Comparison of ENCODE assay signal across 21 cellular contexts in the genomic region with DNA sequence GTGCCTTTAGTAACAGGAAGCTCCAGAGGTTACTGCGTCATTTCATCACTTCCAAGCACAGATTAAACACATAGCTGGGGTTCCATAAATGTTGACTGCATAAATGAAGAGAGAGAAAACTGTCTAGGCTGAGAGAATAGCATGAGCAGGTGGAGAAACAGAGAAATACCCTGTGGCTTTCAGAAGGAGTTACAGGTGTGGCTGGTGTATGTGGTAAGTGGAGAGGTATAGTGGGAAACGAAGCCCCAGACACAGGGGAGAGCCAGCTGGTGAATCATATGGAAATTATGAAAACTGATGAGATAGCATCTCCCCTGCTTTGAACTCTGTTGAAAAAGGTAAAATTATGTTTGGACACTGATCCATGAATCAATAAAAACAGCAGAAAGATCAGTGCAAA.
A peak's percentile ranks its signal among the peaks of the same experiment; 100 is the strongest.
DNase-seq lines count a peak whose midpoint lies in the region; TF ChIP-seq lines count a peak whose summit lies in the region.
"Had no signal": no experiment of that assay in that cellular context is flagged by ENCODE, and none has a peak within 500 bp of the region (broad histone marks: within the 10 kb centered on the region; RNA-seq: fewer than 3 reads in every experiment).

No MANE protein-coding gene starts in this region.

- H3K9me2 ChIP-seq in OCI-LY1 (ENCODE audit: low read depth, low read length), result no peaks in the 10 kb centered on the region
- H3K9me2 ChIP-seq: SK-N-SH had no signal

- H3K9me3 ChIP-seq in OCI-LY1 (ENCODE audit: low read length), result no peaks in the 10 kb centered on the region
- H3K9me3 ChIP-seq: Peyer's patch, SK-N-SH had no signal

- no peaks in the 10 kb centered on the region for H3F3A ChIP-seq in OCI-LY1 (ENCODE audit: insufficient read depth, low read length)

- peak; percentile 15 for DNase-seq in NCI-H1105 treated with DMSO at 0.1 percent for 48 hours (lab: John Stamatoyannopoulos, UW)
- no peak for DNase-seq in NCI-H1105 (lab: John Stamatoyannopoulos, UW)
- peak; percentile 42 for DNase-seq in NCI-H345 treated with DMSO at 0.1 percent for 48 hours (lab: John Stamatoyannopoulos, UW; ENCODE audit: unreplicated experiment)
- no peak for DNase-seq in putamen (ENCODE audit: low spot score)
- DNase-seq in medulla oblongata (ENCODE audit: extremely low spot score), result no peak
- DNase-seq: Calu3, H9, NCI-H1436, NCI-H187 treated with DMSO at 0.1 percent for 48 hours, NCI-H2171, NCI-H226, NCI-H774, OCI-M1, Peyer's patch, SK-N-SH, T-helper 17 cell, T1000 had no signal

- H3K4me2 ChIP-seq in KMS-11, result peak overlapping the region; percentile 67
- peak overlapping the region; percentile 29; the same call in 1 of the 2 replicates for H3K4me2 ChIP-seq in OCI-LY1 (ENCODE audit: low read length)
- H3K4me2 ChIP-seq: GM23338, SK-N-SH had no signal

- no peaks in the 10 kb centered on the region for H3K27me3 ChIP-seq in KMS-11 (ENCODE audit: insufficient read depth, low read depth)
- H3K27me3 ChIP-seq in OCI-LY1 (ENCODE audit: insufficient read depth, low read length), result no peaks in the 10 kb centered on the region
- H3K27me3 ChIP-seq: Peyer's patch had no signal

- H3K79me2 ChIP-seq in KMS-11 (ENCODE audit: insufficient read depth, low read depth), result no peaks in the 10 kb centered on the region
- no peaks in the 10 kb centered on the region for H3K79me2 ChIP-seq in OCI-LY1 (ENCODE audit: insufficient read depth, low read length)

- H2AFZ ChIP-seq in KMS-11 (ENCODE audit: low read depth) (peak overlapping the region; percentile 38; the same call in 1 of the 2 replicates), OCI-LY1 (ENCODE audit: low read length) (no peak overlapping the region)

- H3K9ac ChIP-seq in KMS-11, result no peak overlapping the region; the same call in 1 of the 2 replicates
- no peak overlapping the region for H3K9ac ChIP-seq in OCI-LY1 (ENCODE audit: low read length)
- H3K9ac ChIP-seq: SK-N-SH had no signal

- no peak for TF ChIP-seq CTCF in KMS-11 (conservative IDR thresholded peaks at IDR 0.05; ENCODE audit: low read depth, low read length)
- no peak for TF ChIP-seq CTCF in OCI-LY1 (IDR thresholded peaks at IDR 0.05; ENCODE audit: low read length)

- H3K4me3 ChIP-seq in KMS-11 (IDR thresholded peaks at IDR 0.05; ENCODE audit: insufficient read depth, low read depth, low read length) (peak overlapping the region; percentile 54), OCI-LY1 (ENCODE audit: low read depth, low read length, poor library complexity, severe bottlenecking) (no peak overlapping the region)
- H3K4me3 ChIP-seq: GM23338, K562, Peyer's patch had no signal

- H3K4me1 ChIP-seq in KMS-11 (ENCODE audit: low read depth, poor library complexity, severe bottlenecking) (peaks cover 49% of the 10 kb centered on the region), OCI-LY1 (ENCODE audit: insufficient read depth, low read length, severe bottlenecking) (peaks cover 76% of the 10 kb centered on the region)
- H3K4me1 ChIP-seq: Peyer's patch had no signal

- H3K36me3 ChIP-seq in KMS-11 (ENCODE audit: insufficient read depth) (no peaks in the 10 kb centered on the region), OCI-LY1 (ENCODE audit: insufficient read depth, low read length) (no peaks in the 10 kb centered on the region)
- H3K36me3 ChIP-seq: Peyer's patch had no signal

- H4K20me1 ChIP-seq in KMS-11 (ENCODE audit: insufficient read depth) (no peaks in the 10 kb centered on the region), OCI-LY1 (ENCODE audit: insufficient read depth, low read length) (no peaks in the 10 kb centered on the region)

- H3K27ac ChIP-seq in KMS-11 (peak overlapping the region; percentile 41; the same call in 1 of the 2 replicates), OCI-LY1 (ENCODE audit: low read depth, low read length, poor library complexity, severe bottlenecking) (peak overlapping the region; percentile 48)
- H3K27ac ChIP-seq: Peyer's patch had no signal

Comparison
In these comparisons a context has a peak if more than half of its experiments do, and no peak if none do; other contexts are left out.
1. DNase-seq: peak in NCI-H1105 treated with DMSO at 0.1 percent for 48 hours (single experiment) and NCI-H345 treated with DMSO at 0.1 percent for 48 hours (single experiment); none in NCI-H1105 (single experiment), putamen (single experiment) and medulla oblongata (single experiment).